1 cellular context compared by ENCODE assay signal in genomic region chr2:85287721-85288120, GRCh38.
TF ChIP-seq lines count a peak whose summit lies in the region.

No MANE protein-coding gene starts in this region.

TF ChIP-seq in IMR-90, 13 proteins besides CTCF, POLR2A, EP300 and RAD21 (continued from another document):
- TF ChIP-seq RCOR1 (IDR thresholded peaks at IDR 0.05; ENCODE audit: insufficient replicate concordance, low read length) = no peak
- TF ChIP-seq CEBPB (IDR thresholded peaks at IDR 0.05; ENCODE audit: low read depth, low read length) = no peak
- TF ChIP-seq CHD1 (IDR thresholded peaks at IDR 0.05; ENCODE audit: low read depth, low read length) = no peak
- no peak for TF ChIP-seq MAFK (IDR thresholded peaks at IDR 0.05; ENCODE audit: low read depth, low read length)
- TF ChIP-seq USF2 (IDR thresholded peaks at IDR 0.05; ENCODE audit: low read depth, low read length) = no peak
- no peak for TF ChIP-seq ELK1 (IDR thresholded peaks at IDR 0.05; ENCODE audit: borderline replicate concordance, low read depth, low read length)
- TF ChIP-seq NFE2L2 (IDR thresholded peaks at IDR 0.05; ENCODE audit: low read depth, low read length) = no peak
- no peak for TF ChIP-seq FOS (IDR thresholded peaks at IDR 0.05; ENCODE audit: low read depth, low read length)
- TF ChIP-seq MXI1 (IDR thresholded peaks at IDR 0.05; ENCODE audit: borderline replicate concordance, low read depth, low read length) = no peak
- no peak for TF ChIP-seq BHLHE40 (IDR thresholded peaks at IDR 0.05; ENCODE audit: low read depth, low read length)
